Comparison of ENCODE assay signal across 9 cellular contexts in genomic region chr9:130689937-130690700, GRCh38. TPM values are rescaled to one million over a fixed set of nuclear protein-coding genes. Genes with fewer than 3 reads are reported as not detected.
A peak's percentile ranks its signal among the peaks of the same experiment; 100 is the strongest.
DNase-seq lines count a peak whose midpoint lies in the region; ATAC-seq and TF ChIP-seq lines count a peak whose summit lies in the region.
"Had no signal": no experiment of that assay in that cellular context is flagged by ENCODE, and none has a peak within 500 bp of the region (broad histone marks: within the 10 kb centered on the region; RNA-seq: fewer than 3 reads in every experiment).

No MANE protein-coding gene starts in this region.

- peaks cover 19 to 21% of the 10 kb centered on the region in 2 donors for H3K4me1 Mint-ChIP-seq in natural killer cell

- DNase-seq in DMS153 (lab: John Stamatoyannopoulos, UW) (peak; percentile 84), LHCN-M2 (ENCODE audit: low read depth) (peak; percentile 97), esophagus squamous epithelium (lab: John Stamatoyannopoulos, UW) (no peak), natural killer cell (no peak)
- no peak for DNase-seq in stimulated activated naive CD4-positive, alpha-beta T cell (lab: John Stamatoyannopoulos, UW)
- no peak for DNase-seq in activated CD4-positive, alpha-beta T cell treated with anti-CD3 and anti-CD28 coated beads for 1 hour

- no peaks in the 10 kb centered on the region for H3K9me3 ChIP-seq in esophagus squamous epithelium

- TF ChIP-seq POLR2A in Raji (IDR thresholded peaks at IDR 0.05; ENCODE audit: insufficient read depth, low read depth, low read length): peak; percentile 72
- peak in 2 of 4 donors; percentile 48 to 74 for TF ChIP-seq POLR2A in esophagus squamous epithelium (IDR thresholded peaks at IDR 0.05)

- peak overlapping the region; percentile 15 to 57 (median 45) for H3K4me3 ChIP-seq in esophagus squamous epithelium

- peaks cover 0 to 5% of the 10 kb centered on the region in 2 donors for H3K27me3 Mint-ChIP-seq in natural killer cell (ENCODE audit: low read depth in 2 of 2)

- H3K27ac ChIP-seq in esophagus squamous epithelium: peak overlapping the region; percentile 79 to 89 (median 84)

- H3K36me3 Mint-ChIP-seq in natural killer cell: peaks cover 6% of the 10 kb centered on the region

- H3K36me3 ChIP-seq in esophagus squamous epithelium: peaks cover 0 to under 1% (median 0%) of the 10 kb centered on the region in 3 donors

- no peaks in the 10 kb centered on the region for H3K9me3 Mint-ChIP-seq in natural killer cell

- peak overlapping the region; percentile 0 for H3K4me3 Mint-ChIP-seq in natural killer cell

- 25 to 48% methylated on average over 14 to 15 of the region's 15 CpGs for WGBS in esophagus squamous epithelium, 2 donors

- no peaks in the 10 kb centered on the region for H3K27me3 ChIP-seq in esophagus squamous epithelium

- ATAC-seq in natural killer cell (no peak), HG02588 (IDR thresholded peaks at IDR 0.05; ENCODE audit: unreplicated experiment) (no peak)

- intact Hi-C loops in esophagus squamous epithelium (cut with DNase I): no loop called here
- intact Hi-C loops in natural killer cell (cut with micrococcal nuclease): no loop called here

- peaks cover 3 to 35% (median 11%) of the 10 kb centered on the region in 3 donors for H3K4me1 ChIP-seq in esophagus squamous epithelium

- H3K27ac Mint-ChIP-seq in natural killer cell: no peak overlapping the region

- TF ChIP-seq CTCF in esophagus squamous epithelium (IDR thresholded peaks at IDR 0.05): no peak
- TF ChIP-seq CTCF in natural killer cell (IDR thresholded peaks at IDR 0.05): no peak

RNA-seq across cellular contexts. Expression of gene EXOSC2, which starts 3.5 kb away (rescaled TPM):
- total RNA-seq in LHCN-M2 (2014; rRNA removed): 39.3 and 44.0 TPM in 2 replicates
- 19.5 TPM for polyA plus RNA-seq in LHCN-M2 (2012)
- 10 to 100 TPM; 11.8 to 32.8 (median 28.2) TPM for total RNA-seq in esophagus squamous epithelium
- 10 to 100 TPM; 40.7 to 49.0 (median 47.1) TPM for total RNA-seq in natural killer cell

RNA-seq across cellular contexts. Expression of gene PRDM12, which starts 25.7 kb away (rescaled TPM):
- total RNA-seq in LHCN-M2 (2014; rRNA removed): not detected in 2 replicates
- polyA plus RNA-seq in LHCN-M2 (2012): not detected
- not detected for total RNA-seq in esophagus squamous epithelium
- under 1 TPM in 2 of 3 donors, not detected in 1; 0.09 to 0.15 TPM for total RNA-seq in natural killer cell
- total RNA-seq: T-helper 1 cell treated with Interleukin-12 subunit alpha and Interleukin-12 subunit beta and Interleukin-4 antibody, amounts not matched to agents 30 ng/mL and 1 ng/mL, for 36 hours had no signal

Comparison
In these comparisons a context has a peak if more than half of its experiments do, and no peak if none do; other contexts are left out.
1. DNase-seq: peak in DMS153 (single experiment) and LHCN-M2 (single experiment); none in esophagus squamous epithelium (single experiment), natural killer cell (single experiment), stimulated activated naive CD4-positive, alpha-beta T cell (0 of 6) and activated CD4-positive, alpha-beta T cell treated with anti-CD3 and anti-CD28 coated beads for 1 hour (single experiment).